Comparison of ENCODE assay signal across 8 cellular contexts in the genomic region with DNA sequence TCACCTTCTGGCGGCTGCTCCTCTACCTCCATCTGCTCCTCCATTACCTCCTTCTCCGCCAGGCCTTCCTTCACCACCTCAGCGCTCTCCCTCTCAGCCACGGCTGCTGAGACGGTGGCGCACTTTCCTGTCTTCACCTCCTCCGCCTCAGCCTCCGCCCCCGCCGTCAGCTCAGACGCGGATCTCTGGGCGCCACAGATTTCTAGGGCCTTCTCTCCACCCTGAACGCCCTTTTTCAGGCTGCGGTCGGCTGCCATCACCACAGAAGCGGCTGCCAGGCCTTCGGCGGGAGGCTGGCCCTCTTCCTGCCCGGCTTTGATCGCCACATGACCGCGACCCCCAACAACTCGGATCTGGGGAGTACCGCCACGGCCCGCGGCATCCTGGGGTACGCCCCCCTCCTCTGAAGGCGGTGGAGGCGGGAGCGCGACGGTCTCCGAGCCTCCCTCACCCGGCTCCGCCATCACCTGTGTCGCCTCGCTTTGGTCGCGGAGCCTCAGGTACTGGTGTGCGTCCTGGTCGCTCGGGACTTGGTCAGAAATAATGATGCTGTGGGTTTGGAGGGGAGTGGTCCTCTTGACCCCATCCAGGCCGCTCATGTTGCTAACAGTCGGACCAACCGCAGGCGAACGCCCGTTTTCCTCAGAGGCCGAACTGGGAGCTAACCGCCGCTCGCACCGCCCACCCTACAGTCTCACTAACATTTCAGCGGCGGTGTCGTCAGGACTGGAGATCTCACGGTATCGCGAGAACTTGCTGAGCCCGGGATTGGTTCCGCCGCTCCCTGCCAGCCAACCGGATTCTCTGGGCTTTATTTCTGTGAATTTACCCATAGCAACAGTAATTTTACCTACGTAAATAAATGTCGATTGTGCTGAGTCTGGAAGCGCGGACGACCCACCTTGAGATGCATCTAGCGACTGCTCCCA. TPM values are rescaled to one million over a fixed set of nuclear protein-coding genes. Genes with fewer than 3 reads are reported as not detected.
DNase-seq lines count a peak whose midpoint lies in the region; ATAC-seq and TF ChIP-seq lines count a peak whose summit lies in the region.

TSS of gene TSPYL1 (minus strand) at position 699 of the 929 bp plus-strand sequence. CDS start at position 599, 100 bp downstream.

- peak; percentile 3 for TF ChIP-seq CTCF in GM13976 (IDR thresholded peaks at IDR 0.05; ENCODE audit: borderline replicate concordance, control extremely low read depth, extremely low read depth, insufficient read depth, missing control alignments)
- peak in 1 of 9 donors; percentile 24 for TF ChIP-seq CTCF in heart right ventricle (IDR thresholded peaks at IDR 0.05)
- peak in 1 of 6 experiments; percentile 16 for TF ChIP-seq CTCF in upper lobe of left lung (IDR thresholded peaks at IDR 0.05)

- H3K27ac ChIP-seq in heart right ventricle (peak within 1 kb of the TSS; percentile 89 to 100 (median 98)), upper lobe of left lung (peak within 1 kb of the TSS; percentile 96 to 99 (median 99))

- H3K9me3 ChIP-seq in heart right ventricle (no peaks in the 10 kb centered on the region), upper lobe of left lung (no peaks in the 10 kb centered on the region)

- DNase-seq in GM13976 (ENCODE audit: low spot score) (peak; percentile 93), NCI-H146 treated with DMSO at 0.1 percent for 48 hours (lab: John Stamatoyannopoulos, UW; ENCODE audit: unreplicated experiment) (peak; percentile 97), amniotic epithelial cell (ENCODE audit: low read depth) (peak; percentile 95), heart right ventricle (peak; percentile 94 to 98), posterior cingulate gyrus (peak; percentile 90 to 99 (median 96)), upper lobe of left lung (peak; percentile 91 to 97)

- ATAC-seq in HG02870 (IDR thresholded peaks at IDR 0.05; ENCODE audit: unreplicated experiment) = peak; percentile 93
- peak; percentile 97 to 99 (median 98) for ATAC-seq in heart right ventricle
- ATAC-seq in upper lobe of left lung (ENCODE audit: low FRiP score in 2 of 2) = peak; percentile 98 to 99

- WGBS in heart right ventricle, 2 donors = 0% methylated on average over 71 of the region's 71 CpGs
- WGBS in upper lobe of left lung, 2 donors = 0% methylated on average over 36 to 68 of the region's 71 CpGs

- peaks cover 3 to 71% (median 55%) of the 10 kb centered on the region in 9 donors for H3K4me1 ChIP-seq in heart right ventricle
- H3K4me1 ChIP-seq in upper lobe of left lung = peaks cover 48 to 50% (median 49%) of the 10 kb centered on the region in 4 donors

- peak in 3 of 4 donors; percentile 96 to 98 (median 98) for TF ChIP-seq POLR2A in upper lobe of left lung (IDR thresholded peaks at IDR 0.05)

- in situ Hi-C loops in GM13976 (cut with MboI; ENCODE audit: low sequenced_read_pairs, unreplicated experiment) = loop anchor here (25.0 kb wide), 1 partner anchor 158 kb away; no protein-coding TSS in a partner anchor

- intact Hi-C loops in T-helper 1 cell treated with Interleukin-12 subunit alpha and Interleukin-12 subunit beta and Interleukin-4 antibody, amounts not matched to agents 30 ng/mL and 1 ng/mL, for 36 hours (cut with micrococcal nuclease) = loop anchor here (1.0 to 5.0 kb wide), 9 partner anchors 11 to 402 kb away; partner anchors contain the start of genes DSE, KPNA5, RWDD1 and TSPYL4
- intact Hi-C loops in heart right ventricle (cut with DNase I) = loop anchor here in 8 of 10 donors (1.0 to 10.0 kb wide), 5 partner anchors 25 to 293 kb away; partner anchors contain the start of genes RWDD1 (in 1 of the 8) and TSPYL4 (in 1 of the 8)
- intact Hi-C loops in posterior cingulate gyrus (cut with DNase I) = loop anchor here (1.0 kb wide), 1 partner anchor 292 kb away; the partner anchor contains the start of gene RWDD1

- no peaks in the 10 kb centered on the region for H3K27me3 ChIP-seq in heart right ventricle
- H3K27me3 ChIP-seq in upper lobe of left lung = no peaks in the 10 kb centered on the region

- no peak for TF ChIP-seq EP300 in upper lobe of left lung (IDR thresholded peaks at IDR 0.05)

- peaks cover 0 to 39% (median 0%) of the 10 kb centered on the region in 9 donors for H3K36me3 ChIP-seq in heart right ventricle
- peaks cover 0 to 4% (median 0%) of the 10 kb centered on the region in 4 donors for H3K36me3 ChIP-seq in upper lobe of left lung

- H3K4me3 ChIP-seq in heart right ventricle (peak within 1 kb of the TSS; percentile 57 to 99 (median 90)), upper lobe of left lung (peak within 1 kb of the TSS; percentile 49 to 92 (median 80))

RNA-seq across cellular contexts. Expression of gene TSPYL1, which starts in this region (rescaled TPM):
- total RNA-seq in T-helper 1 cell treated with Interleukin-12 subunit alpha and Interleukin-12 subunit beta and Interleukin-4 antibody, amounts not matched to agents 30 ng/mL and 1 ng/mL, for 36 hours = 42.8 and 43.5 TPM in 2 replicates
- 100 to 1,000 TPM in 7 of 10 donors, 10 to 100 TPM in 3; 76.6 to 143 (median 114) TPM for total RNA-seq in heart right ventricle
- polyA plus RNA-seq in heart right ventricle = 10 to 100 TPM; 14.0 to 27.1 TPM
- 10 to 100 TPM; 33.5 to 83.6 (median 64.9) TPM for total RNA-seq in upper lobe of left lung

Comparison
In these comparisons a context has a peak if more than half of its experiments do, and no peak if none do; other contexts are left out.
1. Peak in every context shown above with its lines: DNase-seq, ATAC-seq, H3K4me3 ChIP-seq and H3K27ac ChIP-seq.